In genomic region chr12:62259993-62260732, GRCh38 we compare ENCODE assay signal across 8 cellular contexts. TPM values are rescaled to one million over a fixed set of nuclear protein-coding genes. Genes with fewer than 3 reads are reported as not detected.
A peak's percentile ranks its signal among the peaks of the same experiment; 100 is the strongest.
DNase-seq lines count a peak whose midpoint lies in the region; ATAC-seq, FAIRE-seq and TF ChIP-seq lines count a peak whose summit lies in the region.

Gene USP15, plus strand, starts transcription at chr12:62260404. Its CDS starts 11 bp downstream, at chr12:62260415.

- 0% methylated on average over 55 to 61 of the region's 61 CpGs for WGBS in psoas muscle, 3 donors

- peaks cover 39% of the 10 kb centered on the region for H3K4me1 ChIP-seq in psoas muscle

- H3K27ac ChIP-seq in angular gyrus (ENCODE audit: low read depth, low read length) (peak within 1 kb of the TSS; percentile 78), psoas muscle (peak within 1 kb of the TSS; percentile 94)

- H3K27me3 Mint-ChIP-seq in T-helper 17 cell: no peaks in the 10 kb centered on the region

- DNase-seq in GM12892 (ENCODE audit: insufficient read length): peak; percentile 56
- peak; percentile 96 for DNase-seq in NCI-H146 (lab: John Stamatoyannopoulos, UW)
- peak; percentile 88 to 96 (median 93) for DNase-seq in T-helper 17 cell
- DNase-seq in left ventricle myocardium superior: peak; percentile 98
- DNase-seq in psoas muscle: peak; percentile 98 to 99
- peak; percentile 93 for DNase-seq in urothelium cell line (ENCODE audit: low spot score)

- peak within 1 kb of the TSS; percentile 99 for H3K4me3 Mint-ChIP-seq in T-helper 17 cell

- ATAC-seq in HG02852 (IDR thresholded peaks at IDR 0.05; ENCODE audit: unreplicated experiment) (peak; percentile 67), T-helper 17 cell (peak; percentile 82), left ventricle myocardium superior (peak; percentile 96), psoas muscle (peak; percentile 97 to 98 (median 98))

- peak; percentile 79 for TF ChIP-seq CTCF in psoas muscle (IDR thresholded peaks at IDR 0.05)

- H3K4me3 ChIP-seq in psoas muscle: peak within 1 kb of the TSS; percentile 96

- TF ChIP-seq POLR2A in GM12892 (IDR thresholded peaks at IDR 0.05; ENCODE audit: low read depth, low read length): peak; percentile 96

- peak; percentile 95 for FAIRE-seq in GM12892 (lab: Jason Lieb, UNC)
- no peak for FAIRE-seq in urothelium cell line (lab: Jason Lieb, UNC)

- H3K27ac Mint-ChIP-seq in T-helper 17 cell: peak within 1 kb of the TSS; percentile 99

- intact Hi-C loops in left ventricle myocardium superior (cut with micrococcal nuclease) (no loop called here), psoas muscle (cut with DNase I) (loop anchor here (5.0 to 10.0 kb wide), 5 partner anchors 55 to 532 kb away; no protein-coding TSS in a partner anchor)

- peaks cover 2% of the 10 kb centered on the region for H3K36me3 Mint-ChIP-seq in T-helper 17 cell (ENCODE audit: low read depth)

- peaks cover 35% of the 10 kb centered on the region for H3K4me1 Mint-ChIP-seq in T-helper 17 cell

- no peaks in the 10 kb centered on the region for H3K27me3 ChIP-seq in psoas muscle (ENCODE audit: insufficient read depth in 3 of 3, low read length in 2 of 3)

- no peaks in the 10 kb centered on the region for H3K9me3 ChIP-seq in T-helper 17 cell (ENCODE audit: control insufficient read depth, low read length, poor library complexity, severe bottlenecking)
- no peaks in the 10 kb centered on the region for H3K9me3 ChIP-seq in psoas muscle

- H3K36me3 ChIP-seq in psoas muscle (ENCODE audit: insufficient read depth in 1 of 2, low read depth in 1 of 2): no peaks in the 10 kb centered on the region

RNA-seq across cellular contexts. Expression of gene USP15, which starts in this region (rescaled TPM):
- 66.1 TPM for polyA plus RNA-seq in GM12892 (2012; ENCODE audit: missing spikeins)
- total RNA-seq in T-helper 17 cell (100 to 1,000 TPM; 186 to 222 TPM), left ventricle myocardium superior (53.5 TPM), psoas muscle (10 to 100 TPM; 41.4 to 65.6 (median 50.9) TPM)
- 10 to 100 TPM; 27.6 to 49.2 (median 28.9) TPM for polyA plus RNA-seq in psoas muscle

Comparison
In these comparisons a context has a peak if more than half of its experiments do, and no peak if none do; other contexts are left out.
1. Peak in every context shown above with its lines: DNase-seq, ATAC-seq, H3K4me3 ChIP-seq and H3K27ac ChIP-seq.